Comparison of ENCODE assay signal across 11 cellular contexts in the genomic region with DNA sequence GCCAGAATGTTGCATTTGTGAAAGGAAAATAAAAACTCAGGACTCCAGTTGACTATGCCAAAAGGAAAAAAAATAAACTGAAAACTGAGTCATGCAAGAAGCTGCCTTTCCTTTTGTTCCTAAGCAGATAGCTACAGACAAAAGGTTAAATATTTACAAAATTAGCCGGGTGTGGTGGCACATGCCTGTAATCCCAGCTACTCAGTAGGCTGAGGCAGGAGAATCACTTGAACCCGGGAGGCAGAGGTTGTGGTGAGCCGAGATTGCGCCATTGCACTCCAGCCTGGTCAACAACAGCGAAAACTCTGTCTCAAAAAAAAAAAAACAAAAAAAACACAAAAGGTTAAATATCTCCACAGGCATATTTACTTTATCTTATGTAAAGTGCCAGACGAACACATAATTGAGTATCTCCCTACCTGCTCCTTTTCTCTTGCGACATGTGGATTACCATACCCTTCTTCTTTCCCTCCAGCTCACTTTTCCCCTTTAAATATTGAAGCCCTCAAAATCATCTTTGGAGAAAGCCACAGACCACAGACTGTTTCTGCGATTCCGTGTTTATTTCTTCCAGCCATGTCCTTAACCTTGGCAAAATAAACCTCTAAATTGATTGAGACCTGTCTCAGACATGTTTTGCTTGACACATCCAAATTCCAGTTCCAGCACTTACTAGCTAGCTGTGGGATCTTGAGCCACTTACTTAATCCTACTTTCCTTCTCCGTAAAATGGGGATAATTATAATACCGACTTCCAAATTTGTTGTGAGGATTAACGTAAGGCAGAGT. TPM values are rescaled to one million over a fixed set of nuclear protein-coding genes. Genes with fewer than 3 reads are reported as not detected.
DNase-seq lines count a peak whose midpoint lies in the region; TF ChIP-seq lines count a peak whose summit lies in the region.
"Had no signal": no experiment of that assay in that cellular context is flagged by ENCODE, and none has a peak within 500 bp of the region (broad histone marks: within the 10 kb centered on the region; RNA-seq: fewer than 3 reads in every experiment).

No MANE protein-coding gene starts in this region.

- peak; percentile 29 for TF ChIP-seq RAD21 in liver (IDR thresholded peaks at IDR 0.05)

- 40% methylated on average over 12 of the region's 12 CpGs for WGBS in liver

- intact Hi-C loops in posterior vena cava (cut with DNase I): loop anchor here (10.0 kb wide), 2 partner anchors 47 to 117 kb away; no protein-coding TSS in a partner anchor

- H3K27ac ChIP-seq in cingulate gyrus (ENCODE audit: low read depth, low read length): peak overlapping the region; percentile 19
- peak overlapping the region; percentile 50 to 66 for H3K27ac ChIP-seq in liver (ENCODE audit: low read depth in 1 of 2, low read length in 2 of 2)
- H3K27ac ChIP-seq in temporal lobe (ENCODE audit: low read depth, low read length): peak overlapping the region; percentile 17

- peaks cover 0 to 5% (median 0%) of the 10 kb centered on the region in 4 donors for H3K36me3 ChIP-seq in liver (ENCODE audit: control insufficient read depth in 4 of 4, insufficient read depth in 3 of 4, low read depth in 1 of 4, low read length in 3 of 4)

- H3K4me3 ChIP-seq in liver (ENCODE audit: low read depth in 1 of 3, low read length in 3 of 3): no peak overlapping the region

- DNase-seq in NCI-H2227 treated with DMSO at 0.1 percent for 48 hours (lab: John Stamatoyannopoulos, UW): peak; percentile 3
- DNase-seq in NCI-H2227 (lab: John Stamatoyannopoulos, UW; ENCODE audit: unreplicated experiment): no peak
- no peak for DNase-seq in posterior vena cava (ENCODE audit: low spot score)
- no peak for DNase-seq in NCI-H2081 treated with DMSO at 0.1 percent for 48 hours (lab: John Stamatoyannopoulos, UW)
- DNase-seq in effector CD8-positive, alpha-beta T cell (lab: John Stamatoyannopoulos, UW): no peak
- DNase-seq: KBM-7; NCI-H774; stimulated activated CD4-positive, alpha-beta T cell treated with anti-CD3 and anti-CD28 coated beads, Interleukin-2, amount 100 ng/mL, for 24 hours had no signal

- peak overlapping the region in 1 of 2 donors; percentile 47 for H3K9ac ChIP-seq in liver (ENCODE audit: low read depth in 1 of 2, low read length in 2 of 2)

- peaks cover 8 to 40% (median 30%) of the 10 kb centered on the region in 4 donors for H3K4me1 ChIP-seq in liver (ENCODE audit: control insufficient read depth in 4 of 4, insufficient read depth in 4 of 4, low read length in 3 of 4)

- no peaks in the 10 kb centered on the region for H3K9me3 ChIP-seq in liver (ENCODE audit: control insufficient read depth in 4 of 4, low read length in 3 of 4)

- no peak for TF ChIP-seq CTCF in liver (IDR thresholded peaks at IDR 0.05; ENCODE audit: low read depth, low read length, missing input control)

- H3K27me3 ChIP-seq in liver (ENCODE audit: control insufficient read depth in 4 of 4, insufficient read depth in 4 of 4, low read length in 3 of 4): no peaks in the 10 kb centered on the region

TF ChIP-seq in liver, 16 proteins besides CTCF, POLR2A, EP300 and RAD21:
- TF ChIP-seq SP1 (IDR thresholded peaks at IDR 0.05) (peak; percentile 70), MAX (IDR thresholded peaks at IDR 0.05) (peak; percentile 59), GABPA (IDR thresholded peaks at IDR 0.05 in 1 of 2, conservative IDR thresholded peaks at IDR 0.05 in 1 of 2) (peak in 1 of 2 donors; percentile 68), NR2F2 (IDR thresholded peaks at IDR 0.05) (no peak), HNF4G (IDR thresholded peaks at IDR 0.05) (no peak), EGR1 (IDR thresholded peaks at IDR 0.05; ENCODE audit: low read depth in 2 of 2) (peak in 1 of 2 donors; percentile 88), FOXA1 (IDR thresholded peaks at IDR 0.05) (peak; percentile 7), FOXA2 (IDR thresholded peaks at IDR 0.05) (peak; percentile 27), RXRA (IDR thresholded peaks at IDR 0.05) (peak; percentile 72 to 84), YY1 (IDR thresholded peaks at IDR 0.05) (peak; percentile 44), TAF1 (conservative IDR thresholded peaks at IDR 0.05) (no peak), HNF4A (conservative IDR thresholded peaks at IDR 0.05) (peak; percentile 51 to 80), JUND (IDR thresholded peaks at IDR 0.05) (peak; percentile 63 to 73)
- TF ChIP-seq, protein P1, sequence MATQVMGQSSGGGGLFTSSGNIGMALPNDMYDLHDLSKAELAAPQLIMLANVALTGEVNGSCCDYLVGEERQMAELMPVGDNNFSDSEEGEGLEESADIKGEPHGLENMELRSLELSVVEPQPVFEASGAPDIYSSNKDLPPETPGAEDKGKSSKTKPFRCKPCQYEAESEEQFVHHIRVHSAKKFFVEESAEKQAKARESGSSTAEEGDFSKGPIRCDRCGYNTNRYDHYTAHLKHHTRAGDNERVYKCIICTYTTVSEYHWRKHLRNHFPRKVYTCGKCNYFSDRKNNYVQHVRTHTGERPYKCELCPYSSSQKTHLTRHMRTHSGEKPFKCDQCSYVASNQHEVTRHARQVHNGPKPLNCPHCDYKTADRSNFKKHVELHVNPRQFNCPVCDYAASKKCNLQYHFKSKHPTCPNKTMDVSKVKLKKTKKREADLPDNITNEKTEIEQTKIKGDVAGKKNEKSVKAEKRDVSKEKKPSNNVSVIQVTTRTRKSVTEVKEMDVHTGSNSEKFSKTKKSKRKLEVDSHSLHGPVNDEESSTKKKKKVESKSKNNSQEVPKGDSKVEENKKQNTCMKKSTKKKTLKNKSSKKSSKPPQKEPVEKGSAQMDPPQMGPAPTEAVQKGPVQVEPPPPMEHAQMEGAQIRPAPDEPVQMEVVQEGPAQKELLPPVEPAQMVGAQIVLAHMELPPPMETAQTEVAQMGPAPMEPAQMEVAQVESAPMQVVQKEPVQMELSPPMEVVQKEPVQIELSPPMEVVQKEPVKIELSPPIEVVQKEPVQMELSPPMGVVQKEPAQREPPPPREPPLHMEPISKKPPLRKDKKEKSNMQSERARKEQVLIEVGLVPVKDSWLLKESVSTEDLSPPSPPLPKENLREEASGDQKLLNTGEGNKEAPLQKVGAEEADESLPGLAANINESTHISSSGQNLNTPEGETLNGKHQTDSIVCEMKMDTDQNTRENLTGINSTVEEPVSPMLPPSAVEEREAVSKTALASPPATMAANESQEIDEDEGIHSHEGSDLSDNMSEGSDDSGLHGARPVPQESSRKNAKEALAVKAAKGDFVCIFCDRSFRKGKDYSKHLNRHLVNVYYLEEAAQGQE (IDR thresholded peaks at IDR 0.05): peak; percentile 17
- TF ChIP-seq, protein P2, sequence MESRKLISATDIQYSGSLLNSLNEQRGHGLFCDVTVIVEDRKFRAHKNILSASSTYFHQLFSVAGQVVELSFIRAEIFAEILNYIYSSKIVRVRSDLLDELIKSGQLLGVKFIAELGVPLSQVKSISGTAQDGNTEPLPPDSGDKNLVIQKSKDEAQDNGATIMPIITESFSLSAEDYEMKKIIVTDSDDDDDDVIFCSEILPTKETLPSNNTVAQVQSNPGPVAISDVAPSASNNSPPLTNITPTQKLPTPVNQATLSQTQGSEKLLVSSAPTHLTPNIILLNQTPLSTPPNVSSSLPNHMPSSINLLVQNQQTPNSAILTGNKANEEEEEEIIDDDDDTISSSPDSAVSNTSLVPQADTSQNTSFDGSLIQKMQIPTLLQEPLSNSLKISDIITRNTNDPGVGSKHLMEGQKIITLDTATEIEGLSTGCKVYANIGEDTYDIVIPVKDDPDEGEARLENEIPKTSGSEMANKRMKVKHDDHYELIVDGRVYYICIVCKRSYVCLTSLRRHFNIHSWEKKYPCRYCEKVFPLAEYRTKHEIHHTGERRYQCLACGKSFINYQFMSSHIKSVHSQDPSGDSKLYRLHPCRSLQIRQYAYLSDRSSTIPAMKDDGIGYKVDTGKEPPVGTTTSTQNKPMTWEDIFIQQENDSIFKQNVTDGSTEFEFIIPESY (IDR thresholded peaks at IDR 0.05): peak; percentile 62
- TF ChIP-seq, protein P3, sequence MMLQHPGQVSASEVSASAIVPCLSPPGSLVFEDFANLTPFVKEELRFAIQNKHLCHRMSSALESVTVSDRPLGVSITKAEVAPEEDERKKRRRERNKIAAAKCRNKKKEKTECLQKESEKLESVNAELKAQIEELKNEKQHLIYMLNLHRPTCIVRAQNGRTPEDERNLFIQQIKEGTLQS (IDR thresholded peaks at IDR 0.05): no peak

RNA-seq across cellular contexts. Expression of gene SMPD1, which starts 2.3 kb away (rescaled TPM):
- total RNA-seq in liver (10 to 100 TPM; 15.4 to 25.9 TPM), temporal lobe (12.8 TPM), posterior vena cava (10 to 100 TPM; 35.4 to 51.6 TPM)
- 10 to 100 TPM; 65.0 to 91.6 TPM for polyA plus RNA-seq in liver

RNA-seq across cellular contexts. Expression of gene APBB1, which starts 30.9 kb away (rescaled TPM):
- total RNA-seq in liver (1 to 10 TPM; 8.1 to 8.6 TPM), temporal lobe (202 TPM), posterior vena cava (10 to 100 TPM; 43.6 to 65.3 TPM)
- polyA plus RNA-seq in liver: 1 to 10 TPM; 2.5 to 4.5 TPM

RNA-seq across cellular contexts. Expression of gene HPX, which starts 52.8 kb away (rescaled TPM):
- total RNA-seq in liver (1,000 to 10,000 TPM; 2,251 to 9,224 TPM), temporal lobe (1.5 TPM), posterior vena cava (1 to 10 TPM; 1.2 to 1.7 TPM)
- polyA plus RNA-seq in liver: 1,000 to 10,000 TPM; 5,349 to 6,171 TPM

Comparison
In these comparisons a context has a peak if more than half of its experiments do, and no peak if none do; other contexts are left out.
1. RNA of gene APBB1, which starts 30.9 kb away (total RNA-seq): 202 TPM in temporal lobe (single experiment) and 43.6 to 65.3 TPM in posterior vena cava; 8.1 to 8.6 TPM in liver; every median in the first group is over 4 times any median in the second.
2. RNA of gene HPX, which starts 52.8 kb away (total RNA-seq): 2,251 to 9,224 TPM in liver; 1.2 to 1.7 TPM in posterior vena cava and 1.5 TPM in temporal lobe (single experiment); every median in the first group is over 100 times any median in the second.
3. Peak in every context shown above with its lines, with median percentiles within 50 percentile points of each other: H3K27ac ChIP-seq.